ENCODE assay signal across 2 cellular contexts in genomic region chr2:33014268-33014667, GRCh38.
TF ChIP-seq lines count a peak whose summit lies in the region.

No MANE protein-coding gene starts in this region.

TF ChIP-seq in SK-N-SH treated with all-trans-retinoic acid at 6 μM for 48 hours, 23 proteins besides CTCF, POLR2A, EP300 and RAD21:
- TF ChIP-seq CREB5 (CRISPR knock-in tag; IDR thresholded peaks at IDR 0.05; ENCODE audit: low read depth) (no peak), ZFP3 (CRISPR knock-in tag; IDR thresholded peaks at IDR 0.05) (no peak), ISL1 (CRISPR knock-in tag; IDR thresholded peaks at IDR 0.05) (no peak), ZC3H10 (CRISPR knock-in tag; IDR thresholded peaks at IDR 0.05) (no peak), TSHZ2 (CRISPR knock-in tag; IDR thresholded peaks at IDR 0.05) (no peak)

TF ChIP-seq in SK-N-SH, 30 proteins besides CTCF, POLR2A, EP300 and RAD21 (continued from another document):
- TF ChIP-seq YY1 (IDR thresholded peaks at IDR 0.05; ENCODE audit: low read depth), result no peak
